Comparison of ENCODE assay signal across 20 cellular contexts in the genomic region with DNA sequence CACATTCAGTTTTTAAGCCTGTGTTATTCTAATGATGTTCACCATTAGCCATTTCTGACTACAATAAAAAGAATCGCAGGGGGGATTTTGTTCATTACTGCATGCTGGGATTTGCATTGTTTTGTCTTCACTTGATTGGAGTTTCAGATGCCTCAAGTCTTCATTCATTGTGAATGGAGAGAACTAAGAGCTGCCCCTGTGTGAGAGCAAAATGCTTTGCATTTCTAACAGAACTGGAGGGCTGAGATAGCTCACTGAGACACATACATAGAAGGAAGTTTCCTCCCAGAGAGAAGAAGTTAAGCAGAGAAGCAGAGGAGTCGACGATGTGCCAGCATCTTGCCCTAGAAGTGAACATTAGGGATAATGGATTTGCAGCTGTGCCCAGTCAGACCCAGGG.
A peak's percentile ranks its signal among the peaks of the same experiment; 100 is the strongest.
DNase-seq lines count a peak whose midpoint lies in the region; ATAC-seq and TF ChIP-seq lines count a peak whose summit lies in the region.
"Had no signal": no experiment of that assay in that cellular context is flagged by ENCODE, and none has a peak within 500 bp of the region (broad histone marks: within the 10 kb centered on the region; RNA-seq: fewer than 3 reads in every experiment).

No MANE protein-coding gene starts in this region.

- no peak overlapping the region for H4K12ac ChIP-seq in trophoblast cell (ENCODE audit: low read depth, low read length)

- H2AK5ac ChIP-seq in trophoblast cell (ENCODE audit: low read length) = no peak overlapping the region

- H3K9ac ChIP-seq in trophoblast cell (ENCODE audit: low read length) = no peak overlapping the region
- H3K9ac ChIP-seq: GM23248, KMS-11 had no signal

- H3K4ac ChIP-seq in trophoblast cell (ENCODE audit: low read depth, low read length) = no peak overlapping the region

- peaks cover 29% of the 10 kb centered on the region for H3K9me3 Mint-ChIP-seq in WTC11
- no peaks in the 10 kb centered on the region for H3K9me3 Mint-ChIP-seq in neural crest cell

- peak overlapping the region; percentile 51 for H3K27ac Mint-ChIP-seq in WTC11
- H3K27ac Mint-ChIP-seq in neural crest cell (ENCODE audit: unreplicated experiment) = peak overlapping the region; percentile 1
- H3K27ac Mint-ChIP-seq: CD4-positive, CD25-positive, alpha-beta regulatory T cell; IgD-negative memory B cell had no signal

- H3K23ac ChIP-seq in trophoblast cell (ENCODE audit: low read length) = no peak overlapping the region

- H3K4me3 Mint-ChIP-seq in WTC11 = no peak overlapping the region
- H3K4me3 Mint-ChIP-seq in neural crest cell = no peak overlapping the region
- H3K4me3 Mint-ChIP-seq: CD4-positive, CD25-positive, alpha-beta regulatory T cell; IgD-negative memory B cell had no signal

- H2AFZ ChIP-seq in trophoblast cell (ENCODE audit: insufficient read depth, low read length, poor library complexity) = no peak overlapping the region
- H2AFZ ChIP-seq: GM23248 had no signal

- no peak overlapping the region for H3K27ac ChIP-seq in trophoblast cell (ENCODE audit: low read depth, low read length)
- H3K27ac ChIP-seq: GM23248, KMS-11, RWPE1 had no signal

- no peak overlapping the region for H3K14ac ChIP-seq in trophoblast cell (ENCODE audit: low read length)

- no peaks in the 10 kb centered on the region for H3K36me3 ChIP-seq in H7 (replicated peaks; ENCODE audit: control insufficient read depth, insufficient read depth, low read length)
- no peaks in the 10 kb centered on the region for H3K36me3 ChIP-seq in trophoblast cell (ENCODE audit: control insufficient read depth in 1 of 2, insufficient read depth in 2 of 2, low read length in 2 of 2)

- peaks cover 15% of the 10 kb centered on the region for H3K36me3 Mint-ChIP-seq in WTC11
- no peaks in the 10 kb centered on the region for H3K36me3 Mint-ChIP-seq in neural crest cell (ENCODE audit: low read depth)
- H3K36me3 Mint-ChIP-seq: CD4-positive, CD25-positive, alpha-beta regulatory T cell; IgD-negative memory B cell had no signal

- H3K4me3 ChIP-seq in H7 (ENCODE audit: insufficient read depth, low read depth, low read length) = no peak overlapping the region
- no peak overlapping the region for H3K4me3 ChIP-seq in trophoblast cell (ENCODE audit: low read depth, low read length)
- H3K4me3 ChIP-seq: GM23248 had no signal

- H3K4me2 ChIP-seq in trophoblast cell (ENCODE audit: low read length) = no peak overlapping the region
- H3K4me2 ChIP-seq: KMS-11 had no signal

- ATAC-seq in WTC11 (peak; percentile 83), HG03442 (IDR thresholded peaks at IDR 0.05; ENCODE audit: unreplicated experiment) (no peak)
- ATAC-seq: Panc1 had no signal

- no peak overlapping the region for H2BK120ac ChIP-seq in trophoblast cell (ENCODE audit: insufficient read depth, low read length, poor library complexity)

- H3K18ac ChIP-seq in trophoblast cell (ENCODE audit: low read length) = no peak overlapping the region

- CTCF ChIA-PET in WTC11 (lab: Charles Lee) = interaction anchor here (0.9 kb wide), 1 partner anchor 72 kb away, joined by 3 read pairs; no protein-coding TSS in a partner anchor

- H3K79me1 ChIP-seq in trophoblast cell (ENCODE audit: low read length) = no peaks in the 10 kb centered on the region

- no peaks in the 10 kb centered on the region for H3K79me2 ChIP-seq in trophoblast cell (ENCODE audit: control insufficient read depth, insufficient read depth, low read length, poor library complexity)

- H3K27me3 ChIP-seq in H7 (ENCODE audit: control insufficient read depth, insufficient read depth, low read length) (no peaks in the 10 kb centered on the region; the same call in 1 of the 2 replicates), trophoblast cell (ENCODE audit: insufficient read depth, low read length) (no peaks in the 10 kb centered on the region)

- H3K27me3 Mint-ChIP-seq in WTC11 (ENCODE audit: low read depth) (peaks cover 14% of the 10 kb centered on the region), neural crest cell (ENCODE audit: low read depth) (peaks cover 2% of the 10 kb centered on the region)

- no CpG with 5 or more reads among the region's 3 CpGs for WGBS in trophoblast cell (ENCODE audit: extremely low coverage, insufficient coverage, insufficient read length)

- H3K4me1 ChIP-seq in trophoblast cell (ENCODE audit: control insufficient read depth in 1 of 2, insufficient read depth in 2 of 2, low read length in 2 of 2) = no peaks in the 10 kb centered on the region

- H3K4me1 Mint-ChIP-seq in WTC11 (peaks cover 30% of the 10 kb centered on the region), neural crest cell (peaks cover 8% of the 10 kb centered on the region)
- H3K4me1 Mint-ChIP-seq: CD4-positive, CD25-positive, alpha-beta regulatory T cell; IgD-negative memory B cell had no signal

- H3K9me3 ChIP-seq in trophoblast cell (ENCODE audit: insufficient read depth, low read depth, low read length) = peaks cover 2% of the 10 kb centered on the region

- H4K91ac ChIP-seq in trophoblast cell (ENCODE audit: low read depth, low read length) = no peak overlapping the region

- POLR2A ChIA-PET in WTC11 (lab: Charles Lee) = no interaction called here

- no peak overlapping the region for H2BK5ac ChIP-seq in trophoblast cell (ENCODE audit: low read depth, low read length, poor library complexity)

- peak; percentile 43 for DNase-seq in H7
- no peak for DNase-seq in WTC11 (ENCODE audit: low spot score)
- peak; percentile 38 for DNase-seq in iPS DF 4.7 (ENCODE audit: extremely low read depth, low spot score)
- no peak for DNase-seq in neural crest cell (ENCODE audit: low read depth, low spot score)
- no peak for DNase-seq in trophoblast cell
- no peak for DNase-seq in mesenteric fat pad (ENCODE audit: low spot score)
- DNase-seq in activated CD4-positive, alpha-beta T cell treated with anti-CD3 and anti-CD28 coated beads for 4 hours = no peak
- DNase-seq: CD4-positive, CD25-positive, alpha-beta regulatory T cell; GM23248; MM.1S; NCI-H2029; NCI-H446 treated with DMSO at 0.1 percent for 48 hours; NCI-H526; NCI-H82; SHP77 had no signal

- TF ChIP-seq CTCF in WTC11 (IDR thresholded peaks at IDR 0.05) = no peak
- no peak for TF ChIP-seq CTCF in neural crest cell (conservative IDR thresholded peaks at IDR 0.05)

- H2BK12ac ChIP-seq in trophoblast cell (ENCODE audit: low read length) = no peak overlapping the region

- no peak overlapping the region for H4K8ac ChIP-seq in trophoblast cell (ENCODE audit: low read depth, low read length)

TF ChIP-seq in WTC11, 78 proteins besides CTCF, POLR2A, EP300 and RAD21:
- 0 out of 2 replicates have a peak, but pooled peaks have one; percentile 19 for TF ChIP-seq SP1 (CRISPR knock-in tag; conservative IDR thresholded peaks at IDR 0.05)
- TF ChIP-seq GTF2I (CRISPR knock-in tag; conservative IDR thresholded peaks at IDR 0.05) = no peak
- no peak for TF ChIP-seq ZNF425 (CRISPR knock-in tag; conservative IDR thresholded peaks at IDR 0.05)
- 0 out of 2 replicates have a peak, but pooled peaks have one; percentile 44 for TF ChIP-seq ETV6 (CRISPR knock-in tag; IDR thresholded peaks at IDR 0.05)
- TF ChIP-seq, protein P1, sequence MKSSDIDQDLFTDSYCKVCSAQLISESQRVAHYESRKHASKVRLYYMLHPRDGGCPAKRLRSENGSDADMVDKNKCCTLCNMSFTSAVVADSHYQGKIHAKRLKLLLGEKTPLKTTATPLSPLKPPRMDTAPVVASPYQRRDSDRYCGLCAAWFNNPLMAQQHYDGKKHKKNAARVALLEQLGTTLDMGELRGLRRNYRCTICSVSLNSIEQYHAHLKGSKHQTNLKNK (CRISPR knock-in tag; IDR thresholded peaks at IDR 0.05) = 0 out of 2 replicates have a peak, but pooled peaks have one; percentile 38
- TF ChIP-seq, protein P2, sequence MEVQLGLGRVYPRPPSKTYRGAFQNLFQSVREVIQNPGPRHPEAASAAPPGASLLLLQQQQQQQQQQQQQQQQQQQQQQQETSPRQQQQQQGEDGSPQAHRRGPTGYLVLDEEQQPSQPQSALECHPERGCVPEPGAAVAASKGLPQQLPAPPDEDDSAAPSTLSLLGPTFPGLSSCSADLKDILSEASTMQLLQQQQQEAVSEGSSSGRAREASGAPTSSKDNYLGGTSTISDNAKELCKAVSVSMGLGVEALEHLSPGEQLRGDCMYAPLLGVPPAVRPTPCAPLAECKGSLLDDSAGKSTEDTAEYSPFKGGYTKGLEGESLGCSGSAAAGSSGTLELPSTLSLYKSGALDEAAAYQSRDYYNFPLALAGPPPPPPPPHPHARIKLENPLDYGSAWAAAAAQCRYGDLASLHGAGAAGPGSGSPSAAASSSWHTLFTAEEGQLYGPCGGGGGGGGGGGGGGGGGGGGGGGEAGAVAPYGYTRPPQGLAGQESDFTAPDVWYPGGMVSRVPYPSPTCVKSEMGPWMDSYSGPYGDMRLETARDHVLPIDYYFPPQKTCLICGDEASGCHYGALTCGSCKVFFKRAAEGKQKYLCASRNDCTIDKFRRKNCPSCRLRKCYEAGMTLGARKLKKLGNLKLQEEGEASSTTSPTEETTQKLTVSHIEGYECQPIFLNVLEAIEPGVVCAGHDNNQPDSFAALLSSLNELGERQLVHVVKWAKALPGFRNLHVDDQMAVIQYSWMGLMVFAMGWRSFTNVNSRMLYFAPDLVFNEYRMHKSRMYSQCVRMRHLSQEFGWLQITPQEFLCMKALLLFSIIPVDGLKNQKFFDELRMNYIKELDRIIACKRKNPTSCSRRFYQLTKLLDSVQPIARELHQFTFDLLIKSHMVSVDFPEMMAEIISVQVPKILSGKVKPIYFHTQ (CRISPR knock-in tag; IDR thresholded peaks at IDR 0.05) = no peak
- peak; percentile 41; the same call in 1 of the 2 replicates for TF ChIP-seq TEAD1 (CRISPR knock-in tag; IDR thresholded peaks at IDR 0.05)

Comparison
In these comparisons a context has a peak if more than half of its experiments do, and no peak if none do; other contexts are left out.
1. DNase-seq: peak in H7 (single experiment) and iPS DF 4.7 (single experiment); none in WTC11 (single experiment), neural crest cell (single experiment), trophoblast cell (0 of 2), mesenteric fat pad (single experiment) and activated CD4-positive, alpha-beta T cell treated with anti-CD3 and anti-CD28 coated beads for 4 hours (0 of 2).